ENCODE assay signal across 8 cellular contexts in genomic region chr11:117986981-117987495, GRCh38. TPM values are rescaled to one million over a fixed set of nuclear protein-coding genes. Genes with fewer than 3 reads are reported as not detected.
DNase-seq lines count a peak whose midpoint lies in the region; ATAC-seq and TF ChIP-seq lines count a peak whose summit lies in the region.

No MANE protein-coding gene starts in this region.

- peak overlapping the region; percentile 18 for H3K9ac ChIP-seq in muscle layer of colon (ENCODE audit: low read length)

- H3K27me3 ChIP-seq in CD4-positive, alpha-beta T cell (ENCODE audit: control insufficient read depth, insufficient read depth, low read length), result no peaks in the 10 kb centered on the region
- H3K27me3 ChIP-seq in muscle layer of colon (ENCODE audit: control insufficient read depth in 1 of 2, insufficient read depth in 2 of 2, low read length in 2 of 2) (no peaks in the 10 kb centered on the region), osteoblast (ENCODE audit: insufficient read depth, low read length) (peaks cover 26% of the 10 kb centered on the region)

- H3K4me3 ChIP-seq in NB4 (ENCODE audit: low read depth, low read length) (peak overlapping the region; percentile 60), muscle layer of colon (ENCODE audit: low read depth in 1 of 2, low read length in 2 of 2) (peak overlapping the region in 1 of 2 donors; percentile 69), urinary bladder (ENCODE audit: low read depth, low read length) (peak overlapping the region; percentile 43), osteoblast (ENCODE audit: insufficient read depth, low read length) (no peak overlapping the region)

- no peaks in the 10 kb centered on the region for H4K20me1 ChIP-seq in osteoblast (ENCODE audit: insufficient read depth, low read length)

- ATAC-seq in CD4-positive, alpha-beta T cell (ENCODE audit: poor library complexity), result peak; percentile 65
- ATAC-seq in GM21447 (IDR thresholded peaks at IDR 0.05; ENCODE audit: unreplicated experiment), result peak; percentile 50

- peak overlapping the region; percentile 93 for H3K27ac ChIP-seq in CD4-positive, alpha-beta T cell (ENCODE audit: low read depth, low read length)
- H3K27ac ChIP-seq in muscle layer of colon (ENCODE audit: low read depth, low read length) (no peak overlapping the region), urinary bladder (ENCODE audit: low read depth) (no peak overlapping the region), osteoblast (ENCODE audit: low read depth, low read length) (no peak overlapping the region)

- WGBS in urinary bladder, result 77% methylated on average over 14 of the region's 14 CpGs

- no peaks in the 10 kb centered on the region for H3K9me3 ChIP-seq in CD4-positive, alpha-beta T cell (ENCODE audit: control insufficient read depth, low read length)
- H3K9me3 ChIP-seq in muscle layer of colon (ENCODE audit: low read length) (no peaks in the 10 kb centered on the region), osteoblast (ENCODE audit: low read depth, low read length) (no peaks in the 10 kb centered on the region)

- H3K27me3 Mint-ChIP-seq in CD4-positive, alpha-beta T cell, result no peaks in the 10 kb centered on the region
- H3K27me3 Mint-ChIP-seq in activated naive CD8-positive, alpha-beta T cell treated with anti-CD3 and anti-CD28 coated beads for 36 hours, result no peaks in the 10 kb centered on the region

- H3K4me1 Mint-ChIP-seq in CD4-positive, alpha-beta T cell (ENCODE audit: low read depth), result peaks cover 72% of the 10 kb centered on the region
- peaks cover 73% of the 10 kb centered on the region for H3K4me1 Mint-ChIP-seq in activated naive CD8-positive, alpha-beta T cell treated with anti-CD3 and anti-CD28 coated beads for 36 hours

- intact Hi-C loops in CD4-positive, alpha-beta T cell (cut with DNase I, micrococcal nuclease), result loop anchor here (1.0 to 5.0 kb wide), 7 partner anchors 16 to 170 kb away; no protein-coding TSS in a partner anchor

- TF ChIP-seq CTCF in CD4-positive, alpha-beta T cell (IDR thresholded peaks at IDR 0.05), result no peak
- TF ChIP-seq CTCF in NB4 (IDR thresholded peaks at IDR 0.05; ENCODE audit: low read depth, low read length), result no peak
- TF ChIP-seq CTCF in osteoblast (IDR thresholded peaks at IDR 0.05; ENCODE audit: extremely low read depth, low read depth, low read length), result no peak

- POLR2A ChIA-PET in CD4-positive, alpha-beta T cell (lab: Charles Lee), result interaction anchor here (0.8 to 24.2 kb wide), 15 partner anchors 10 to 164 kb away, joined by 3 to 392 read pairs (median 9); no protein-coding TSS in a partner anchor

- H2AFZ ChIP-seq in osteoblast (ENCODE audit: low read length), result no peak overlapping the region

- no peaks in the 10 kb centered on the region for H3K79me2 ChIP-seq in osteoblast (ENCODE audit: insufficient read depth, low read length)

- H3K36me3 ChIP-seq in muscle layer of colon (ENCODE audit: insufficient read depth, low read length), result no peaks in the 10 kb centered on the region
- no peaks in the 10 kb centered on the region for H3K36me3 ChIP-seq in urinary bladder (ENCODE audit: insufficient read depth)
- H3K36me3 ChIP-seq in osteoblast (ENCODE audit: insufficient read depth, low read length), result no peaks in the 10 kb centered on the region

- peak in 8 of 10 experiments; percentile 42 to 73 (median 50) for DNase-seq in CD4-positive, alpha-beta T cell
- DNase-seq in NB4 (ENCODE audit: low read depth) (peak; percentile 76), NCI-H1105 (lab: John Stamatoyannopoulos, UW) (no peak), osteoblast (ENCODE audit: insufficient read length, low spot score, missing footprints) (no peak)
- DNase-seq in activated naive CD8-positive, alpha-beta T cell treated with anti-CD3 and anti-CD28 coated beads for 36 hours, result peak; percentile 74

- H3K27ac Mint-ChIP-seq in CD4-positive, alpha-beta T cell, result peak overlapping the region; percentile 87
- H3K27ac Mint-ChIP-seq in activated naive CD8-positive, alpha-beta T cell treated with anti-CD3 and anti-CD28 coated beads for 36 hours, result peak overlapping the region; percentile 96

- TF ChIP-seq POLR2A in NB4 (IDR thresholded peaks at IDR 0.05; ENCODE audit: extremely low read depth, insufficient read length), result no peak

- H3K4me3 Mint-ChIP-seq in CD4-positive, alpha-beta T cell, result peak overlapping the region; percentile 89
- H3K4me3 Mint-ChIP-seq in activated naive CD8-positive, alpha-beta T cell treated with anti-CD3 and anti-CD28 coated beads for 36 hours, result peak overlapping the region; percentile 81

- no peak overlapping the region for H3K4me2 ChIP-seq in osteoblast (ENCODE audit: insufficient read depth, low read length)

- CTCF ChIA-PET in CD4-positive, alpha-beta T cell (lab: Charles Lee), result interaction anchor here (1.2 to 5.3 kb wide), 6 partner anchors 10 to 179 kb away, joined by 3 to 37 read pairs (median 12); no protein-coding TSS in a partner anchor

- H3K36me3 Mint-ChIP-seq in CD4-positive, alpha-beta T cell (ENCODE audit: low read depth), result peaks cover 57% of the 10 kb centered on the region
- H3K36me3 Mint-ChIP-seq in activated naive CD8-positive, alpha-beta T cell treated with anti-CD3 and anti-CD28 coated beads for 36 hours, result peaks cover 63% of the 10 kb centered on the region

- H3K4me1 ChIP-seq in muscle layer of colon (ENCODE audit: insufficient read depth, low read length) (peaks cover 6% of the 10 kb centered on the region), urinary bladder (ENCODE audit: insufficient read depth) (no peaks in the 10 kb centered on the region), osteoblast (ENCODE audit: insufficient read depth, low read length) (no peaks in the 10 kb centered on the region)

- no peaks in the 10 kb centered on the region for H3K9me3 Mint-ChIP-seq in CD4-positive, alpha-beta T cell
- H3K9me3 Mint-ChIP-seq in activated naive CD8-positive, alpha-beta T cell treated with anti-CD3 and anti-CD28 coated beads for 36 hours, result no peaks in the 10 kb centered on the region

RNA-seq across cellular contexts. Expression of gene IL10RA, which starts 0.8 kb away (rescaled TPM):
- 100 to 1,000 TPM; 193 to 203 TPM for total RNA-seq in CD4-positive, alpha-beta T cell
- 10 to 100 TPM; 39.6 to 41.2 TPM for total RNA-seq in activated naive CD8-positive, alpha-beta T cell treated with anti-CD3 and anti-CD28 coated beads for 36 hours
- total RNA-seq in urinary bladder, result 8.7 TPM
- 10.8 TPM for polyA plus RNA-seq in urinary bladder
- total RNA-seq in osteoblast, result 1.1 TPM in 1 of 2 replicates, not detected in the other

RNA-seq across cellular contexts. Expression of gene TMPRSS13, which starts 57.8 kb away (rescaled TPM):
- 1 to 10 TPM in 1 of 2 experiments, under 1 TPM in 1; 0.99 to 1.4 TPM for total RNA-seq in CD4-positive, alpha-beta T cell
- 1 to 10 TPM; 1.9 to 3.4 TPM for total RNA-seq in activated naive CD8-positive, alpha-beta T cell treated with anti-CD3 and anti-CD28 coated beads for 36 hours
- total RNA-seq in urinary bladder, result 0.63 TPM
- 0.18 TPM for polyA plus RNA-seq in urinary bladder
- total RNA-seq in osteoblast, result not detected in 2 replicates

Comparison
In these comparisons a context has a peak if more than half of its experiments do, and no peak if none do; other contexts are left out.
1. DNase-seq: peak in CD4-positive, alpha-beta T cell (8 of 10), NB4 (single experiment) and activated naive CD8-positive, alpha-beta T cell treated with anti-CD3 and anti-CD28 coated beads for 36 hours (single experiment); none in NCI-H1105 (single experiment) and osteoblast (single experiment).
2. RNA of gene IL10RA, which starts 0.8 kb away (total RNA-seq): 193 to 203 TPM in CD4-positive, alpha-beta T cell; 39.6 to 41.2 TPM in activated naive CD8-positive, alpha-beta T cell treated with anti-CD3 and anti-CD28 coated beads for 36 hours, 8.7 TPM in urinary bladder (single experiment) and 1.1 TPM in osteoblast; every median in the first group is over 4 times any median in the second.